Comparison of ENCODE assay signal across 14 cellular contexts in genomic region chr11:2293396-2294339, GRCh38. TPM values are rescaled to one million over a fixed set of nuclear protein-coding genes. Genes with fewer than 3 reads are reported as not detected.
DNase-seq lines count a peak whose midpoint lies in the region; ATAC-seq, FAIRE-seq and TF ChIP-seq lines count a peak whose summit lies in the region.
"Had no signal": no experiment of that assay in that cellular context is flagged by ENCODE, and none has a peak within 500 bp of the region (broad histone marks: within the 10 kb centered on the region; RNA-seq: fewer than 3 reads in every experiment).

No MANE protein-coding gene starts in this region.

- CTCF ChIA-PET in K562 (lab: Yijun Ruan, JAX; ENCODE audit: low intra/inter-chr PET ratio) = interaction anchor here (0.7 to 1.7 kb wide), 3 partner anchors 94 to 836 kb away, joined by 3 to 7 read pairs (median 6); no protein-coding TSS in a partner anchor

- peak overlapping the region; percentile 41; the same call in 1 of the 2 replicates for H3K4me2 ChIP-seq in K562 (ENCODE audit: insufficient read depth, low read length)

- ATAC-seq in left cardiac atrium (no peak), K562 (peak; percentile 85), mucosa of descending colon (peak; percentile 9)
- ATAC-seq: stimulated activated effector memory CD8-positive, alpha-beta T cell treated with anti-CD3 and anti-CD28 coated beads, Interleukin-12 subunit alpha, Interleukin-12 subunit beta, amount 100 ng/mL, for 72 hours had no signal

- TF ChIP-seq CTCF in K562 (IDR thresholded peaks at IDR 0.05 in 2 of 3, conservative IDR thresholded peaks at IDR 0.05 in 1 of 3; ENCODE audit: insufficient read depth in 2 of 3, low read depth in 1 of 3, low read length in 3 of 3) = peak; percentile 50 to 70 (median 68); a peak in 5 of 6 replicates
- no peak for TF ChIP-seq CTCF in mucosa of descending colon (IDR thresholded peaks at IDR 0.05)

- peaks cover 0 to 31% of the 10 kb centered on the region in 2 experiments; a peak in 2 of 5 replicates for H3K27me3 ChIP-seq in K562 (ENCODE audit: control insufficient read depth in 2 of 2, insufficient read depth in 2 of 2, low read length in 2 of 2)
- H3K27me3 ChIP-seq: BE2C, ovary had no signal

- BruUV-seq in K562 (replicated peaks; lab: Mats Ljungman, UMichigan) = no TSS peak

- no peak overlapping the region for H3K4me3 ChIP-seq in K562
- no peak overlapping the region for H3K4me3 ChIP-seq in mucosa of descending colon
- H3K4me3 ChIP-seq: ovary had no signal

- H3K4me1 ChIP-seq in K562 (replicated peaks in 1 of 2; ENCODE audit: control insufficient read depth in 2 of 2, insufficient read depth in 2 of 2, low read length in 2 of 2) (peaks cover 7 to 32% of the 10 kb centered on the region in 2 experiments), mucosa of descending colon (ENCODE audit: low read depth) (no peaks in the 10 kb centered on the region)
- H3K4me1 ChIP-seq: BE2C had no signal

- peak; percentile 52 to 71 for TF ChIP-seq RAD21 in K562 (CRISPR knock-in tag; conservative IDR thresholded peaks at IDR 0.05 in 1 of 2, IDR thresholded peaks at IDR 0.05 in 1 of 2)

- DNase-seq in cardiac septum (ENCODE audit: low spot score) = peak; percentile 56
- no peak for DNase-seq in left cardiac atrium
- peak in 1 of 4 experiments; percentile 44 for DNase-seq in K562 (ENCODE audit: extremely low read depth in 1 of 4, low spot score in 3 of 4)
- DNase-seq in mucosa of descending colon = peak; percentile 14 to 28 (median 18)
- no peak for DNase-seq in NCI-H2196 (lab: John Stamatoyannopoulos, UW; ENCODE audit: unreplicated experiment)
- DNase-seq in HT-29 (ENCODE audit: low spot score) = no peak
- DNase-seq in NCI-H1048 (lab: John Stamatoyannopoulos, UW) = no peak
- no peak for DNase-seq in COR-L47 (lab: John Stamatoyannopoulos, UW)
- DNase-seq: anterior cingulate cortex, BE2C, Karpas-422 had no signal

- no peaks in the 10 kb centered on the region for H3K79me2 ChIP-seq in K562 (ENCODE audit: control insufficient read depth, insufficient read depth, low read length)

- no peak for TF ChIP-seq EP300 in K562 (IDR thresholded peaks at IDR 0.05; ENCODE audit: low read length)

- H3K27ac ChIP-seq in K562 (ENCODE audit: extremely low read depth, low read depth, low read length) = no peak overlapping the region
- H3K27ac ChIP-seq: ovary had no signal

- no peaks in the 10 kb centered on the region for H4K20me1 ChIP-seq in K562 (replicated peaks; ENCODE audit: control insufficient read depth, insufficient read depth, low read length)

- H3K36me3 ChIP-seq in K562 (ENCODE audit: control insufficient read depth, insufficient read depth, low read length) = no peaks in the 10 kb centered on the region
- no peaks in the 10 kb centered on the region for H3K36me3 ChIP-seq in mucosa of descending colon (ENCODE audit: low read depth)
- H3K36me3 ChIP-seq: BE2C, ovary had no signal

- POLR2A ChIA-PET in K562 (lab: Yijun Ruan, JAX) = no interaction called here

- no peaks in the 10 kb centered on the region for H3K9me1 ChIP-seq in K562 (ENCODE audit: control insufficient read depth, insufficient read depth, low read length)

- no peak overlapping the region for H3K9ac ChIP-seq in K562 (ENCODE audit: insufficient read depth in 1 of 2, low read depth in 2 of 2, low read length in 2 of 2)

- H3K9me3 ChIP-seq in K562 (replicated peaks; ENCODE audit: control insufficient read depth, insufficient read depth, low read depth, low read length) (no peaks in the 10 kb centered on the region), mucosa of descending colon (no peaks in the 10 kb centered on the region)
- H3K9me3 ChIP-seq: BE2C, ovary had no signal

- intact Hi-C loops in cardiac septum (cut with DNase I) = no loop called here
- intact Hi-C loops in left cardiac atrium (cut with DNase I) = no loop called here
- intact Hi-C loops in K562 (cut with micrococcal nuclease) = no loop called here
- intact Hi-C loops in mucosa of descending colon (cut with DNase I, micrococcal nuclease) = loop anchor here (10.0 kb wide), 2 partner anchors 89 to 99 kb away; no protein-coding TSS in a partner anchor

- peak; percentile 76 for FAIRE-seq in K562 (lab: Jason Lieb, UNC)
- FAIRE-seq: frontal cortex had no signal

- H2AFZ ChIP-seq in K562 (ENCODE audit: low read depth, low read length) = peak overlapping the region; percentile 25; the same call in 1 of the 2 replicates

- WGBS in K562 (ENCODE audit: insufficient coverage, low coverage, missing lambda C conversion rate) = 16% methylated on average over 33 of the region's 37 CpGs

- no peak for TF ChIP-seq POLR2A in K562 (conservative IDR thresholded peaks at IDR 0.05)

- in situ Hi-C loops in K562 (cut with MboI) = no loop called here

TF ChIP-seq in K562, 482 proteins besides CTCF, POLR2A, EP300 and RAD21 (continues in another document):
- TF ChIP-seq RCOR1 (IDR thresholded peaks at IDR 0.05; ENCODE audit: borderline replicate concordance in 1 of 2, low read depth in 2 of 2, low read length in 2 of 2) = 0 out of 4 replicates have a peak, but pooled peaks of 1 of the 2 experiments have one; percentile 31
- TF ChIP-seq SRSF1 (IDR thresholded peaks at IDR 0.05; ENCODE audit: low read depth, low read length) = no peak

RNA-seq across cellular contexts. Expression of gene C11orf21, which starts 8.1 kb away (rescaled TPM):
- 23.2 TPM for total RNA-seq in cardiac septum
- total RNA-seq in left cardiac atrium = 10 to 100 TPM in 1 of 2 donors, 1 to 10 TPM in 1; 4.8 to 19.1 TPM
- total RNA-seq in K562 (2011; cell fraction: chromatin; rRNA removed; ENCODE audit: low replicate concordance) = 1.6 and 4.7 TPM in 2 replicates
- total RNA-seq in K562 (2011; cell fraction: nucleolus; rRNA removed) = 2.4 and 3.5 TPM in 2 replicates
- 1.5 and 3.1 TPM in 2 replicates for total RNA-seq in K562 (2011; cell fraction: nucleoplasm; rRNA removed)
- 1.3 and 2.0 TPM in 2 replicates for total RNA-seq in K562 (2014; rRNA removed)
- total RNA-seq in K562 (2014; rRNA removed; fragmentation: Illumina TruSeq; extraction: Trizol) = 0.64 and 0.65 TPM in 2 replicates
- 2.3 and 2.5 TPM in 2 replicates for total RNA-seq in K562 (2015; rRNA removed; fragmentation: Illumina TruSeq; extraction: Trizol)
- 2.1 and 2.6 TPM in 2 replicates for total RNA-seq in K562 (2021)
- 1.2 and 2.1 TPM in 2 replicates for polyA plus RNA-seq in K562 (2011; rRNA removed)
- polyA plus RNA-seq in K562 (2011; cell fraction: cytosol; rRNA removed) = 0.91 and 2.0 TPM in 2 replicates
- polyA plus RNA-seq in K562 (2011; cell fraction: nucleus; rRNA removed) = 5.5 and 14.3 TPM in 2 replicates
- 4.3 and 4.5 TPM in 2 replicates for polyA plus RNA-seq in K562 (2012)
- 1.0 and 1.3 TPM in 2 replicates for polyA plus RNA-seq in K562 (2014; fragmentation: Illumina TruSeq; extraction: Trizol)
- polyA plus RNA-seq in K562 (2014; fragmentation: Nextera tagmentation; extraction: Ambion mirVana) = under 1 TPM; 0.10 to 0.15 TPM
- 2.0 and 2.1 TPM in 2 replicates for polyA plus RNA-seq in K562 (2014; rRNA removed)
- polyA minus RNA-seq in K562 (2011; rRNA and poly(A)+ RNA removed) = 0.99 and 1.0 TPM in 2 replicates
- 1.4 TPM in 1 of 2 replicates, not detected in the other for polyA minus RNA-seq in K562 (2011; cell fraction: cytosol; rRNA and poly(A)+ RNA removed)
- 2.4 and 3.4 TPM in 2 replicates for polyA minus RNA-seq in K562 (2011; cell fraction: nucleus; rRNA and poly(A)+ RNA removed)
- 1 to 10 TPM in 2 of 3 donors, under 1 TPM in 1; 0.35 to 2.3 (median 1.9) TPM for total RNA-seq in mucosa of descending colon
- total RNA-seq in HT-29 (2014; rRNA removed; shearing (Covaris generic)) = 0.81 and 1.3 TPM in 2 replicates

RNA-seq across cellular contexts. Expression of gene TSPAN32, which starts 8.1 kb away (rescaled TPM):
- total RNA-seq in cardiac septum (26.2 TPM), left cardiac atrium (10 to 100 TPM; 11.6 to 15.0 TPM), K562 (2014; rRNA removed) (3.0 and 3.4 TPM in 2 replicates), K562 (2014; rRNA removed; fragmentation: Illumina TruSeq; extraction: Trizol) (0.86 and 1.4 TPM in 2 replicates), K562 (2015; rRNA removed; fragmentation: Illumina TruSeq; extraction: Trizol) (2.6 TPM in 2 replicates), K562 (2021) (4.8 and 5.9 TPM in 2 replicates), mucosa of descending colon (1 to 10 TPM; 1.2 to 2.8 (median 2.6) TPM)
- total RNA-seq in K562 (2011; cell fraction: chromatin; rRNA removed; ENCODE audit: low replicate concordance) = 8.4 and 16.2 TPM in 2 replicates
- total RNA-seq in K562 (2011; cell fraction: nucleolus; rRNA removed) = 7.1 and 8.5 TPM in 2 replicates
- total RNA-seq in K562 (2011; cell fraction: nucleoplasm; rRNA removed) = 4.3 and 5.9 TPM in 2 replicates
- polyA plus RNA-seq in K562 (2011; rRNA removed) (4.2 and 9.4 TPM in 2 replicates), K562 (2014; fragmentation: Illumina TruSeq; extraction: Trizol) (0.79 and 2.8 TPM in 2 replicates), K562 (2014; fragmentation: Nextera tagmentation; extraction: Ambion mirVana) (under 1 TPM; 0.21 to 0.57 TPM), K562 (2014; rRNA removed) (3.3 and 7.3 TPM in 2 replicates)
- 4.4 and 6.2 TPM in 2 replicates for polyA plus RNA-seq in K562 (2011; cell fraction: cytosol; rRNA removed)
- polyA plus RNA-seq in K562 (2011; cell fraction: nucleus; rRNA removed) = 68.0 and 78.0 TPM in 2 replicates
- polyA plus RNA-seq in K562 (2012) = 8.2 and 19.1 TPM in 2 replicates
- polyA minus RNA-seq in K562 (2011; rRNA and poly(A)+ RNA removed) = 0.77 and 0.90 TPM in 2 replicates
- 1.4 and 3.4 TPM in 2 replicates for polyA minus RNA-seq in K562 (2011; cell fraction: cytosol; rRNA and poly(A)+ RNA removed)
- 10.0 and 10.3 TPM in 2 replicates for polyA minus RNA-seq in K562 (2011; cell fraction: nucleus; rRNA and poly(A)+ RNA removed)
- 1.4 and 2.5 TPM in 2 replicates for total RNA-seq in HT-29 (2014; rRNA removed; shearing (Covaris generic))

RNA-seq across cellular contexts. Expression of gene ASCL2, which starts 23.3 kb away (rescaled TPM):
- total RNA-seq in cardiac septum (not detected), left cardiac atrium (under 1 TPM; 0.39 to 0.50 TPM), K562 (2014; rRNA removed) (1.4 and 1.7 TPM in 2 replicates), K562 (2014; rRNA removed; fragmentation: Illumina TruSeq; extraction: Trizol) (0.11 TPM in 1 of 2 replicates, not detected in the other), K562 (2015; rRNA removed; fragmentation: Illumina TruSeq; extraction: Trizol) (0.36 and 0.53 TPM in 2 replicates), K562 (2021) (1.1 and 1.2 TPM in 2 replicates), mucosa of descending colon (1 to 10 TPM; 2.6 to 8.4 (median 8.1) TPM)
- 0.25 and 0.30 TPM in 2 replicates for total RNA-seq in K562 (2011; cell fraction: chromatin; rRNA removed; ENCODE audit: low replicate concordance)
- total RNA-seq in K562 (2011; cell fraction: nucleolus; rRNA removed) = 0.79 and 0.83 TPM in 2 replicates
- 0.22 and 0.31 TPM in 2 replicates for total RNA-seq in K562 (2011; cell fraction: nucleoplasm; rRNA removed)
- polyA plus RNA-seq in K562 (2011; rRNA removed) (0.07 and 0.15 TPM in 2 replicates), K562 (2014; fragmentation: Illumina TruSeq; extraction: Trizol) (0.12 and 0.26 TPM in 2 replicates), K562 (2014; fragmentation: Nextera tagmentation; extraction: Ambion mirVana) (not detected), K562 (2014; rRNA removed) (0.76 and 1.4 TPM in 2 replicates)
- 0.15 and 1.7 TPM in 2 replicates for polyA plus RNA-seq in K562 (2011; cell fraction: cytosol; rRNA removed)
- 0.13 and 0.40 TPM in 2 replicates for polyA plus RNA-seq in K562 (2011; cell fraction: nucleus; rRNA removed)
- 0.93 and 1.0 TPM in 2 replicates for polyA plus RNA-seq in K562 (2012)
- not detected in 2 replicates for polyA minus RNA-seq in K562 (2011; rRNA and poly(A)+ RNA removed)
- polyA minus RNA-seq in K562 (2011; cell fraction: cytosol; rRNA and poly(A)+ RNA removed) = not detected in 2 replicates
- polyA minus RNA-seq in K562 (2011; cell fraction: nucleus; rRNA and poly(A)+ RNA removed) = 0.22 and 0.27 TPM in 2 replicates
- 5.0 and 6.8 TPM in 2 replicates for total RNA-seq in HT-29 (2014; rRNA removed; shearing (Covaris generic))

Comparison
In these comparisons a context has a peak if more than half of its experiments do, and no peak if none do; other contexts are left out.
1. DNase-seq: peak in cardiac septum (single experiment) and mucosa of descending colon (3 of 3); none in left cardiac atrium (single experiment), NCI-H2196 (single experiment), HT-29 (single experiment), NCI-H1048 (single experiment) and COR-L47 (single experiment).
2. ATAC-seq: peak in K562 (single experiment) and mucosa of descending colon (single experiment); none in left cardiac atrium (0 of 2).
3. intact Hi-C loops: an anchor here in mucosa of descending colon (10.0 kb wide); none called in cardiac septum, left cardiac atrium and K562.